Comparison of ENCODE assay signal across 17 cellular contexts in genomic region chr6:39938773-39939381, GRCh38. TPM values are rescaled to one million over a fixed set of nuclear protein-coding genes. Genes with fewer than 3 reads are reported as not detected.
DNase-seq lines count a peak whose midpoint lies in the region; ATAC-seq and TF ChIP-seq lines count a peak whose summit lies in the region.
"Had no signal": no experiment of that assay in that cellular context is flagged by ENCODE, and none has a peak within 500 bp of the region (broad histone marks: within the 10 kb centered on the region; RNA-seq: fewer than 3 reads in every experiment).

No MANE protein-coding gene starts in this region.

- peak; percentile 29 for DNase-seq in NCI-H1436 (lab: John Stamatoyannopoulos, UW)
- DNase-seq in chondrocyte (ENCODE audit: low spot score): no peak
- peak; percentile 88 for DNase-seq in left lobe of liver (ENCODE audit: low spot score)
- no peak for DNase-seq in amniotic stem cell (lab: John Stamatoyannopoulos, UW)
- no peak for DNase-seq in H4 (ENCODE audit: low spot score)
- DNase-seq: activated CD4-positive, alpha-beta T cell treated with anti-CD3 and anti-CD28 coated beads, Interleukin-2, amount 50 U/mL, for 1 hour; activated naive CD4-positive, alpha-beta T cell treated with anti-CD3 and anti-CD28 coated beads, Interleukin-2, amount 50 U/mL, for 16 hours; CD4-positive, CD25-positive, alpha-beta regulatory T cell; DMS79 treated with DMSO at 0.1 percent for 48 hours; foreskin fibroblast; H7; NCI-H1105 treated with DMSO at 0.1 percent for 48 hours; NCI-H2227 treated with DMSO at 0.1 percent for 48 hours had no signal

- peak overlapping the region; percentile 57 for H3K27ac ChIP-seq in 22Rv1
- H3K27ac ChIP-seq: coronary artery had no signal

- TF ChIP-seq CTCF in 22Rv1 (IDR thresholded peaks at IDR 0.05) (no peak), chondrocyte (IDR thresholded peaks at IDR 0.05) (no peak)

- H3K9me3 Mint-ChIP-seq in chondrocyte (ENCODE audit: low read depth): no peaks in the 10 kb centered on the region

- no peak overlapping the region for H3K4me3 Mint-ChIP-seq in chondrocyte (ENCODE audit: unreplicated experiment)
- H3K4me3 Mint-ChIP-seq: CD4-positive, CD25-positive, alpha-beta regulatory T cell had no signal

- no peaks in the 10 kb centered on the region for H3K27me3 Mint-ChIP-seq in chondrocyte (ENCODE audit: low read depth)

- peak; percentile 75 for ATAC-seq in left lobe of liver
- no peak for ATAC-seq in GM19452 (IDR thresholded peaks at IDR 0.05; ENCODE audit: unreplicated experiment)
- no peak for ATAC-seq in HG03521 (IDR thresholded peaks at IDR 0.05; ENCODE audit: unreplicated experiment)

- peaks cover 36% of the 10 kb centered on the region for H3K4me1 Mint-ChIP-seq in chondrocyte (ENCODE audit: low read depth)

- no peaks in the 10 kb centered on the region for H3K36me3 Mint-ChIP-seq in chondrocyte (ENCODE audit: low read depth)
- H3K36me3 Mint-ChIP-seq: CD4-positive, CD25-positive, alpha-beta regulatory T cell had no signal

- H3K27ac Mint-ChIP-seq in chondrocyte (ENCODE audit: unreplicated experiment): peak overlapping the region; percentile 3

RNA-seq across cellular contexts. Expression of gene MOCS1, which starts 4.6 kb away (rescaled TPM):
- total RNA-seq in chondrocyte (13.3 to 36.6 TPM (median 35.2 TPM) in 3 replicates), left lobe of liver (29.0 TPM)
- 7.8 and 8.3 TPM in 2 replicates for total RNA-seq in H4 (2014; rRNA removed; shearing (Covaris generic))

Comparison
In these comparisons a context has a peak if more than half of its experiments do, and no peak if none do; other contexts are left out.
1. DNase-seq: peak in NCI-H1436 (single experiment) and left lobe of liver (single experiment); none in chondrocyte (single experiment), amniotic stem cell (single experiment) and H4 (single experiment).